19 cellular contexts compared by ENCODE assay signal in the genomic region with DNA sequence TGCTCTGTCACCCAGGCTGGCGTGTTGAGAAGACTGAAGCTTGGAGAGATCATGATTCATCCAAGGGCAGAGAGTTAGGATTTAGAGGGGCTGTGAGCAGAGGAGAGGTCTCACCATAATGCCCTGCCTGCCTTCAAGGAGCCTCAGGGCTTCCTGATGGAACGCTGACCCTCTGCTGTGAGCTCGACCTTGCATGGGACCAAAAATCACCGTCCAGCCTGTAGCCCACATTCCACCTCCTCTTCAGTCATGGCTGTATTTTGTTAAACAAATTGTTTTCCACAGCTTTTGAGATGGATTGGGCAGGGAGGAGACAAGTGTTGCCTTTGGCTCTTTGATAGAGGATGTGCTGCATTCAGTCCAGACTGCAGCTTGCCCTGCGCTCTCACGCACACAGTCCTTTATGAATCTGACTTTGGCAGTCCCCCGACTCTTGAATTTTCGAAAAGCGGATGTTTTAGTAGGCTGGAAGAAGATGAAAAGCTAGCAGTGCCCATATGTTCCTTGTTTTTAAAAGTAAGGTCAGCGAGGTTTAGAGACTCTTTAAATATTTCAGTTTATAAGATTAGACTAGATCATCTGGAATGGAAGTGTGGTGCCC.
DNase-seq lines count a peak whose midpoint lies in the region; ATAC-seq and TF ChIP-seq lines count a peak whose summit lies in the region.
"Had no signal": no experiment of that assay in that cellular context is flagged by ENCODE, and none has a peak within 500 bp of the region (broad histone marks: within the 10 kb centered on the region; RNA-seq: fewer than 3 reads in every experiment).

No MANE protein-coding gene starts in this region.

- H3K79me2 ChIP-seq in H9 (ENCODE audit: insufficient read depth, low read length) = no peaks in the 10 kb centered on the region

- no peaks in the 10 kb centered on the region for H3K79me1 ChIP-seq in H9 (ENCODE audit: insufficient read depth, low read depth, low read length, poor library complexity, severe bottlenecking)

- no peak overlapping the region for H2AK5ac ChIP-seq in H9 (ENCODE audit: insufficient read length, low read length)

- no CpG with 5 or more reads among the region's 10 CpGs for WGBS in H9 (ENCODE audit: extremely low coverage, insufficient read length, low lambda C conversion rate)

- H3K27ac ChIP-seq in H9 (ENCODE audit: insufficient read length, low read depth, low read length) = no peak overlapping the region
- peak overlapping the region; percentile 5 for H3K27ac ChIP-seq in vagina
- H3K27ac ChIP-seq: psoas muscle had no signal

- peaks cover 9% of the 10 kb centered on the region; the same call in 1 of the 2 replicates for H3K4me1 ChIP-seq in H9 (ENCODE audit: insufficient read depth, low read length)
- no peaks in the 10 kb centered on the region for H3K4me1 ChIP-seq in vagina
- H3K4me1 ChIP-seq: psoas muscle had no signal

- no peak overlapping the region for H3K23ac ChIP-seq in H9 (ENCODE audit: insufficient read length, low read depth, low read length)

- H3K4me3 ChIP-seq in fibroblast of the aortic adventitia (ENCODE audit: low read depth, low read length) (no peak overlapping the region), vagina (no peak overlapping the region)
- H3K4me3 ChIP-seq: psoas muscle had no signal

- no peak overlapping the region for H4K5ac ChIP-seq in H9 (ENCODE audit: insufficient read length, low read depth, low read length)

- H3K23me2 ChIP-seq in H9 (ENCODE audit: insufficient read length, low read depth, low read length, poor library complexity, severe bottlenecking) = no peaks in the 10 kb centered on the region

- H2BK20ac ChIP-seq in H9 (ENCODE audit: low read depth, low read length, poor library complexity, severe bottlenecking) = no peak overlapping the region

- H3K56ac ChIP-seq in H9 (ENCODE audit: insufficient read length, low read depth, low read length) = no peak overlapping the region

- no peak overlapping the region for H2BK120ac ChIP-seq in H9 (ENCODE audit: low read depth, low read length, poor library complexity, severe bottlenecking)

- no peak overlapping the region for H3K4me2 ChIP-seq in H9 (ENCODE audit: insufficient read depth, insufficient read length, low read length)

- H2BK15ac ChIP-seq in H9 (ENCODE audit: low read depth, low read length) = no peak overlapping the region

- H3K9me3 Mint-ChIP-seq in H9 (no peaks in the 10 kb centered on the region), WTC11 (no peaks in the 10 kb centered on the region)
- H3K9me3 Mint-ChIP-seq: activated B cell treated with CpG ODN at 0.5 μM for 24 hours; IgD-negative memory B cell; stimulated activated memory B cell treated with anti-CD40 and anti-IgM and Interleukin-4, amounts not matched to agents 10 μg/mL and 1 μg/mL and 100 μg/mL, for 72 hours had no signal

- no peak overlapping the region for H2BK12ac ChIP-seq in H9 (ENCODE audit: insufficient read length, low read depth, low read length)

- intact Hi-C loops in vagina (cut with DNase I) = no loop called here

- H2BK5ac ChIP-seq in H9 (ENCODE audit: insufficient read length, low read length) = no peak overlapping the region

- H3K36me3 Mint-ChIP-seq in H9 (ENCODE audit: insufficient read depth in 1 of 3, low read depth in 3 of 3) = no peaks in the 10 kb centered on the region
- no peaks in the 10 kb centered on the region for H3K36me3 Mint-ChIP-seq in WTC11
- H3K36me3 Mint-ChIP-seq: IgD-negative memory B cell; stimulated activated memory B cell treated with anti-CD40 and anti-IgM and Interleukin-4, amounts not matched to agents 10 μg/mL and 1 μg/mL and 100 μg/mL, for 72 hours had no signal

- TF ChIP-seq POLR2A in vagina (IDR thresholded peaks at IDR 0.05) = no peak

- TF ChIP-seq CTCF in H9 (conservative IDR thresholded peaks at IDR 0.05) = no peak
- no peak for TF ChIP-seq CTCF in WTC11 (IDR thresholded peaks at IDR 0.05)
- TF ChIP-seq CTCF in fibroblast of the aortic adventitia (IDR thresholded peaks at IDR 0.05; ENCODE audit: insufficient read depth, low read length) = no peak
- no peak for TF ChIP-seq CTCF in vagina (IDR thresholded peaks at IDR 0.05)

- peaks cover 0 to 5% of the 10 kb centered on the region in 2 donors for H3K36me3 ChIP-seq in vagina

- H3K9me3 ChIP-seq in H9 (ENCODE audit: control insufficient read depth, low read depth, low read length) = no peaks in the 10 kb centered on the region
- no peaks in the 10 kb centered on the region for H3K9me3 ChIP-seq in vagina
- H3K9me3 ChIP-seq: psoas muscle had no signal

- H3K4me3 Mint-ChIP-seq in H9 = no peak overlapping the region
- H3K4me3 Mint-ChIP-seq in WTC11 = no peak overlapping the region
- H3K4me3 Mint-ChIP-seq: activated B cell treated with CpG ODN at 0.5 μM for 24 hours; IgD-negative memory B cell; stimulated activated memory B cell treated with anti-CD40 and anti-IgM and Interleukin-4, amounts not matched to agents 10 μg/mL and 1 μg/mL and 100 μg/mL, for 72 hours had no signal

- no peak overlapping the region for H3K9ac ChIP-seq in H9 (ENCODE audit: extremely low read depth, insufficient read length, low read length)

- no peak for DNase-seq in H9
- DNase-seq in WTC11 (ENCODE audit: low spot score) = no peak
- DNase-seq in fibroblast of the aortic adventitia (ENCODE audit: low read depth) = peak; percentile 44
- DNase-seq in vagina (ENCODE audit: extremely low spot score in 2 of 2) = no peak
- no peak for DNase-seq in occipital lobe (lab: John Stamatoyannopoulos, UW)
- DNase-seq in stimulated activated naive CD8-positive, alpha-beta T cell treated with anti-CD3 and anti-CD28 coated beads, Interleukin-15, Interleukin-2, amounts not matched to agents 100 U/mL and 50 U/mL, for 24 hours = no peak
- DNase-seq: activated B cell treated with CpG ODN at 0.5 μM for 24 hours; activated CD4-positive, alpha-beta T cell treated with anti-CD3 and anti-CD28 coated beads, Interleukin-2, amount 50 U/mL, for 4 hours; activated gamma-delta T cell treated with Interleukin-2 at 50 U/mL for 16 hours; activated T-cell treated with anti-CD3 and anti-CD28 coated beads for 4 hours; foreskin melanocyte; GOT3; hippocampal formation; NCI-H2081; psoas muscle; stimulated activated CD4-positive, alpha-beta T cell treated with anti-CD3 and anti-CD28 coated beads, Interleukin-1b, Interleukin-23, amount 100 ng/mL, for 48 hours had no signal

- H3T11ph ChIP-seq in H9 (ENCODE audit: low read length) = no peak overlapping the region

- no peak overlapping the region for H3K18ac ChIP-seq in H9 (ENCODE audit: insufficient read length, low read depth, low read length)

- H3K27ac Mint-ChIP-seq in H9 (0 out of 7 replicates have a peak overlapping the region, but pooled peaks of 1 of the 3 experiments have one; percentile 2), WTC11 (peak overlapping the region; percentile 7; the same call in 1 of the 2 replicates)
- H3K27ac Mint-ChIP-seq: activated B cell treated with CpG ODN at 0.5 μM for 24 hours; IgD-negative memory B cell; stimulated activated memory B cell treated with anti-CD40 and anti-IgM and Interleukin-4, amounts not matched to agents 10 μg/mL and 1 μg/mL and 100 μg/mL, for 72 hours had no signal

- no peak overlapping the region for H4K91ac ChIP-seq in H9 (ENCODE audit: insufficient read length, low read depth, low read length)

- H4K8ac ChIP-seq in H9 (replicated peaks; ENCODE audit: insufficient read length, low read depth, low read length) = no peak overlapping the region

- H3K4me1 Mint-ChIP-seq in H9 (peaks cover 17 to 33% of the 10 kb centered on the region in 2 experiments), WTC11 (peaks cover 39% of the 10 kb centered on the region)

- CTCF ChIA-PET in WTC11 (lab: Charles Lee) = interaction anchor here (4.1 kb wide), 1 partner anchor 7 kb away, joined by 33 read pairs; no protein-coding TSS in a partner anchor

- no peak overlapping the region for H2AFZ ChIP-seq in H9 (ENCODE audit: low read length)

- 0 out of 2 replicates have a peak overlapping the region, but pooled peaks have one; percentile 43 for H3K14ac ChIP-seq in H9 (ENCODE audit: insufficient read depth, low read length)

- no peak overlapping the region for H3K4ac ChIP-seq in H9 (ENCODE audit: low read depth, low read length)

- H4K20me1 ChIP-seq in H9 (ENCODE audit: control insufficient read depth, insufficient read depth, insufficient read length) = no peaks in the 10 kb centered on the region

- H3K27me3 Mint-ChIP-seq in H9 (ENCODE audit: low read depth) (no peaks in the 10 kb centered on the region; the same call in 1 of the 2 replicates), WTC11 (ENCODE audit: low read depth) (no peaks in the 10 kb centered on the region)
- H3K27me3 Mint-ChIP-seq: activated B cell treated with CpG ODN at 0.5 μM for 24 hours; IgD-negative memory B cell; stimulated activated memory B cell treated with anti-CD40 and anti-IgM and Interleukin-4, amounts not matched to agents 10 μg/mL and 1 μg/mL and 100 μg/mL, for 72 hours had no signal

- peak; percentile 65 for ATAC-seq in WTC11
- no peak for ATAC-seq in HG03039 (IDR thresholded peaks at IDR 0.05; ENCODE audit: unreplicated experiment)
- ATAC-seq in stimulated activated naive CD8-positive, alpha-beta T cell treated with anti-CD3 and anti-CD28 coated beads, Interleukin-15, Interleukin-2, amounts not matched to agents 100 U/mL and 50 U/mL, for 24 hours = no peak
- ATAC-seq: psoas muscle; stimulated activated memory B cell treated with anti-CD40 and anti-IgM and Interleukin-4, amounts not matched to agents 10 μg/mL and 1 μg/mL and 100 μg/mL, for 72 hours had no signal

- POLR2A ChIA-PET in WTC11 (lab: Charles Lee) = no interaction called here

- no peaks in the 10 kb centered on the region for H3K27me3 ChIP-seq in H9 (ENCODE audit: insufficient read depth, low read length)
- no peaks in the 10 kb centered on the region for H3K27me3 ChIP-seq in vagina

TF ChIP-seq in WTC11, 78 proteins besides CTCF, POLR2A, EP300 and RAD21:
- no peak for TF ChIP-seq ZNF416 (CRISPR knock-in tag; IDR thresholded peaks at IDR 0.05)
